In the genomic region with DNA sequence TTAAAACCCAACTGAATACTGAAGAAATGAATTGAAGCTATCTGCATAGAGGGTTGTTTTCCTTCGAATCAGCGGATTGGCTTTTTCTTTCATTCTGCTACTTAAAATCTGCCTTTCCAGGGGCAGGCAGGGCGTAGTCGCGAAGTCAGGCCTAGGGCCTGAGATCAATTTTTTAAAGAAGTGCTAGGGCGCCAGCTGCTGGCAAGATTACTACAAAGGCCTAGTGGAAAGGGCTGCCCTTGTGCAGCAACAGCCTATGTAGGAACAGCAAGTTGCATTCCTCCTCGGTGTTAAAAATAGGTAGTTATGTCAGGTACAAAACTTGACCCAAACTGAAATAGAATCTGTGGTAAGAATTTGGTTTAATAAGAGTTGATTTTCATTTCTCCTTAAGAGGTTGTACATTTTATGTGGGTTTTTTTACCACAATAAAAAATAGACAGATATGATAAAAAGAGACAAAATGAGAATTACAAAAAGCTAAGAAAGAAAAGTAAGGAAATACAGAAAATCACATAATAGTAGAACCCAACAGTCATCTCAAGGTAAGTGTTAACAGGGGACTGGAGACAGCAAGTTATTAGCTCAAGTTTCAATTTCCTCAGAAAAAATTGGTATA, we compare ENCODE assay signal across 9 cellular contexts. TPM values are rescaled to one million over a fixed set of nuclear protein-coding genes. Genes with fewer than 3 reads are reported as not detected.
DNase-seq lines count a peak whose midpoint lies in the region; ATAC-seq and TF ChIP-seq lines count a peak whose summit lies in the region.
"Had no signal": no experiment of that assay in that cellular context is flagged by ENCODE, and none has a peak within 500 bp of the region (broad histone marks: within the 10 kb centered on the region; RNA-seq: fewer than 3 reads in every experiment).

No MANE protein-coding gene starts in this region.

- H3K36me3 ChIP-seq in mammary epithelial cell (ENCODE audit: insufficient read depth, low read length), result no peaks in the 10 kb centered on the region

- H3K9ac ChIP-seq in mammary epithelial cell (ENCODE audit: insufficient read depth, low read length), result no peak overlapping the region

- peak; percentile 43 to 59 for TF ChIP-seq CTCF in mammary epithelial cell (conservative IDR thresholded peaks at IDR 0.05 in 1 of 2, IDR thresholded peaks at IDR 0.05 in 1 of 2; ENCODE audit: extremely low read depth in 1 of 2, insufficient read depth in 1 of 2, low read depth in 1 of 2, low read length in 2 of 2)

- H3K27me3 ChIP-seq in mammary epithelial cell (ENCODE audit: insufficient read depth, low read length), result no peaks in the 10 kb centered on the region

- intact Hi-C loops in mammary epithelial cell (cut with micrococcal nuclease), result loop anchor here (5.0 kb wide), 1 partner anchor 171 kb away; no protein-coding TSS in a partner anchor

- no peak overlapping the region for H3K27ac ChIP-seq in mammary epithelial cell (ENCODE audit: insufficient read depth, low read depth, low read length)

- 88% methylated on average over 7 of the region's 7 CpGs for WGBS in mammary epithelial cell (ENCODE audit: low coverage, missing lambda C conversion rate)

- in situ Hi-C loops in Caki2 (cut with HindIII; ENCODE audit: low pct_unique_long_range_greater_than_20kb, low sequenced_read_pairs), result no loop called here
- in situ Hi-C loops in mammary epithelial cell (cut with MboI; ENCODE audit: low sequenced_read_pairs in 2 of 2), result loop anchor here (25.0 kb wide), 2 partner anchors 161 to 1011 kb away; no protein-coding TSS in a partner anchor

- no peaks in the 10 kb centered on the region for H4K20me1 ChIP-seq in mammary epithelial cell (ENCODE audit: insufficient read depth, low read length)

- no peak overlapping the region for H3K4me2 ChIP-seq in mammary epithelial cell (ENCODE audit: insufficient read depth, low read depth, low read length)

- no TSS peak for BruUV-seq in mammary epithelial cell (replicated peaks; lab: Mats Ljungman, UMichigan)

- no peaks in the 10 kb centered on the region for H3K79me2 ChIP-seq in mammary epithelial cell (ENCODE audit: insufficient read depth, low read length)

- H2AFZ ChIP-seq in mammary epithelial cell (ENCODE audit: low read depth, low read length), result no peak overlapping the region

- no peaks in the 10 kb centered on the region for H3K9me3 ChIP-seq in mammary epithelial cell (replicated peaks; ENCODE audit: insufficient read depth, low read length)

- CTCF ChIA-PET in mammary epithelial cell (lab: Charles Lee; ENCODE audit: low non-redundant PET), result interaction anchor here (0.6 kb wide), 1 partner anchor 14 kb away, joined by 4 read pairs; no protein-coding TSS in a partner anchor

- H3K4me3 ChIP-seq in mammary epithelial cell (replicated peaks in 1 of 3; ENCODE audit: insufficient read depth in 1 of 3, low read depth in 2 of 3, low read length in 3 of 3), result no peak overlapping the region
- H3K4me3 ChIP-seq: lung had no signal

- H3K4me1 ChIP-seq in mammary epithelial cell (ENCODE audit: insufficient read depth, low read length), result no peaks in the 10 kb centered on the region

- dilution Hi-C loops in mammary epithelial cell (cut with HindIII; ENCODE audit: low sequenced_read_pairs), result no loop called here

- ATAC-seq in HG03520 (IDR thresholded peaks at IDR 0.05; ENCODE audit: unreplicated experiment), result no peak
- no peak for ATAC-seq in HG02678 (IDR thresholded peaks at IDR 0.05; ENCODE audit: unreplicated experiment)

- DNase-seq in Caki2 (ENCODE audit: low read depth) (peak; percentile 7), H4 (ENCODE audit: low spot score) (peak; percentile 38), NCI-H82 (lab: John Stamatoyannopoulos, UW) (peak; percentile 79), mammary epithelial cell (peak; percentile 36), myocyte (ENCODE audit: low read depth) (peak; percentile 62)
- no peak for DNase-seq in activated effector memory CD4-positive, alpha-beta T cell treated with Interleukin-2 at 50 U/mL for 16 hours

RNA-seq across cellular contexts. Expression of gene URAD, which starts 9.5 kb away (rescaled TPM):
- total RNA-seq in Caki2 (2014; rRNA removed; shearing (Covaris generic); ENCODE audit: low replicate concordance), result not detected in 2 replicates
- not detected in 2 replicates for total RNA-seq in H4 (2014; rRNA removed; shearing (Covaris generic))
- total RNA-seq in mammary epithelial cell (not detected), myocyte (not detected in 2 replicates)
- not detected for polyA plus RNA-seq in mammary epithelial cell
- not detected for polyA minus RNA-seq in mammary epithelial cell
- not detected for polyA plus RNA-seq in myocyte (2012)
- total RNA-seq: lung had no signal
- polyA plus RNA-seq: lung had no signal

RNA-seq across cellular contexts. Expression of gene CDX2, which starts 28.9 kb away (rescaled TPM):
- total RNA-seq in Caki2 (2014; rRNA removed; shearing (Covaris generic); ENCODE audit: low replicate concordance), result not detected in 2 replicates
- not detected in 2 replicates for total RNA-seq in H4 (2014; rRNA removed; shearing (Covaris generic))
- total RNA-seq in mammary epithelial cell, result not detected
- not detected for polyA plus RNA-seq in mammary epithelial cell
- polyA minus RNA-seq in mammary epithelial cell, result not detected
- not detected in 2 replicates for total RNA-seq in myocyte
- polyA plus RNA-seq in myocyte (2012), result not detected
- polyA plus RNA-seq: lung had no signal
